ENCODE assay signal across 29 cellular contexts in genomic region chr2:119402106-119402505, GRCh38. TPM values are rescaled to one million over a fixed set of nuclear protein-coding genes. Genes with fewer than 3 reads are reported as not detected.
"Had no signal": no experiment of that assay in that cellular context is flagged by ENCODE, and none has a peak within 500 bp of the region (broad histone marks: within the 10 kb centered on the region; RNA-seq: fewer than 3 reads in every experiment).

No MANE protein-coding gene starts in this region.

- H3K4me3 ChIP-seq: adrenal gland, Peyer's patch, SJCRH30 had no signal

- DNase-seq: activated CD4-positive, alpha-beta memory T cell treated with anti-CD3 and anti-CD28 coated beads, Interleukin-2, amount 10 ng/mL, durations not matched to agents 7 days and 5 days; activated CD4-positive, alpha-beta T cell treated with anti-CD3 and anti-CD28 coated beads for 36 hours; activated CD4-positive, alpha-beta T cell treated with anti-CD3 and anti-CD28 coated beads, Interleukin-2, amount 50 U/mL, for 1 hour; activated naive CD4-positive, alpha-beta T cell treated with anti-CD3 and anti-CD28 coated beads, Interleukin-2, amount 50 U/mL, for 16 hours; activated naive CD8-positive, alpha-beta T cell treated with anti-CD3 and anti-CD28 coated beads, Interleukin-2, amount 10 ng/mL, durations not matched to agents 7 days and 5 days; activated T-cell treated with anti-CD3 and anti-CD28 coated beads for 4 hours; anterior cingulate cortex; central memory CD4-positive, alpha-beta T cell; NCI-H1092; NCI-H1417; NCI-H1930; NCI-H2171; NCI-H2227 treated with DMSO at 0.1 percent for 48 hours; NCI-H446 treated with DMSO at 0.1 percent for 48 hours; NCI-H526; NCI-H82; Right ventricle myocardium superior; SJCRH30; SK-N-SH; T-helper 1 cell; WERI-Rb-1 had no signal

- H3K27ac ChIP-seq: adrenal gland, KMS-11, RWPE1, SJCRH30, WERI-Rb-1 had no signal

- H3K9me3 ChIP-seq: adrenal gland, Peyer's patch, SJCRH30, SK-N-SH had no signal

- H3K27me3 ChIP-seq: adrenal gland, Peyer's patch, SJCRH30 had no signal

- H3K4me1 ChIP-seq: SJCRH30 had no signal

- ATAC-seq: activated CD4-positive, alpha-beta T cell treated with anti-CD3 and anti-CD28 coated beads for 36 hours had no signal

- H3K36me3 ChIP-seq: adrenal gland, Peyer's patch, SJCRH30, WERI-Rb-1 had no signal

- H3K4me2 ChIP-seq: KMS-11, SK-N-SH had no signal

- H3K9me2 ChIP-seq: SK-N-SH had no signal

RNA-seq across cellular contexts. Expression of gene TMEM37, which starts 29.5 kb away (rescaled TPM):
- total RNA-seq: activated CD4-positive, alpha-beta memory T cell treated with anti-CD3 and anti-CD28 coated beads, Interleukin-2, amount 10 ng/mL, durations not matched to agents 7 days and 5 days; activated CD4-positive, alpha-beta T cell treated with anti-CD3 and anti-CD28 coated beads for 36 hours; activated CD8-positive, alpha-beta memory T cell treated with anti-CD3 and anti-CD28 coated beads for 36 hours; activated naive CD8-positive, alpha-beta T cell treated with anti-CD3 and anti-CD28 coated beads, Interleukin-2, amount 10 ng/mL, durations not matched to agents 7 days and 5 days; bronchial epithelial cell; MCF 10A; T-helper 2 cell treated with Interferon-gamma antibody and Interleukin-4, amounts not matched to agents 100 ng/mL and 5 ng/mL, for 36 hours had no signal
